In genomic region chr2:155622443-155622842, GRCh38 we compare ENCODE assay signal across 28 cellular contexts.
"Had no signal": no experiment of that assay in that cellular context is flagged by ENCODE, and none has a peak within 500 bp of the region (broad histone marks: within the 10 kb centered on the region; RNA-seq: fewer than 3 reads in every experiment).

No MANE protein-coding gene starts in this region.

- H3K4me1 ChIP-seq: esophagus squamous epithelium, gastrocnemius medialis, heart right ventricle, left lung, lower lobe of right lung had no signal

- FAIRE-seq: colon, endometrium, islet of Langerhans, keratinocyte had no signal

- DNase-seq: dermis blood vessel endothelial cell; dorsolateral prefrontal cortex; effector CD4-positive, alpha-beta T cell; effector memory CD4-positive, alpha-beta T cell; erythroblast; esophagus squamous epithelium; foreskin fibroblast; foreskin melanocyte; gastrocnemius medialis; glutamatergic neuron; head of caudate nucleus; heart right ventricle; hippocampal formation; left cardiac atrium; left lung; left ventricle myocardium superior; lower lobe of right lung; mesenchymal stem cell; mucosa of descending colon; naive B cell had no signal

- H3K27ac Mint-ChIP-seq: mesothelial cell of epicardium, naive B cell had no signal

- H3K4me3 ChIP-seq: coronary artery, dorsolateral prefrontal cortex, esophagus squamous epithelium, gastrocnemius medialis, heart right ventricle, left lung, lower lobe of right lung, mucosa of descending colon had no signal

- H3K9me3 Mint-ChIP-seq: mesothelial cell of epicardium had no signal

- H3K27ac ChIP-seq: coronary artery, dorsolateral prefrontal cortex, epithelial cell of prostate, esophagus squamous epithelium, gastrocnemius medialis, heart right ventricle, left lung, lower lobe of right lung had no signal

- H3K4me3 Mint-ChIP-seq: mesothelial cell of epicardium, naive B cell had no signal

- ATAC-seq: esophagus mucosa, gastrocnemius medialis, heart right ventricle, left cardiac atrium, left lung, left ventricle myocardium superior, lower lobe of right lung, mucosa of descending colon had no signal

- H3K27me3 ChIP-seq: dorsolateral prefrontal cortex, esophagus squamous epithelium, gastrocnemius medialis, heart right ventricle, left lung had no signal

- H3K27me3 Mint-ChIP-seq: naive B cell had no signal

- H3K9me3 ChIP-seq: esophagus squamous epithelium, gastrocnemius medialis, heart right ventricle, left lung, lower lobe of right lung, mucosa of descending colon had no signal

- H3K36me3 ChIP-seq: esophagus squamous epithelium, gastrocnemius medialis, heart right ventricle, left lung, lower lobe of right lung had no signal

- H3K36me3 Mint-ChIP-seq: mesothelial cell of epicardium, naive B cell had no signal

- H3K4me1 Mint-ChIP-seq: mesothelial cell of epicardium, naive B cell had no signal
